8 cellular contexts compared by ENCODE assay signal in genomic region chr17:78839173-78839761, GRCh38. TPM values are rescaled to one million over a fixed set of nuclear protein-coding genes. Genes with fewer than 3 reads are reported as not detected.
DNase-seq lines count a peak whose midpoint lies in the region; ATAC-seq, FAIRE-seq and TF ChIP-seq lines count a peak whose summit lies in the region.

No MANE protein-coding gene starts in this region.

- H3K4me1 Mint-ChIP-seq in CD8-positive, alpha-beta memory T cell = peaks cover 44 to 63% (median 53%) of the 10 kb centered on the region in 3 donors

- CTCF ChIA-PET in CD8-positive, alpha-beta memory T cell (lab: Charles Lee) = interaction anchor here (1.2 kb wide), 1 partner anchor 20 kb away, joined by 6 read pairs; no protein-coding TSS in a partner anchor

- peaks cover 31% of the 10 kb centered on the region for H3K4me1 ChIP-seq in CD8-positive, alpha-beta memory T cell (ENCODE audit: insufficient read depth, low read length)
- H3K4me1 ChIP-seq in mucosa of descending colon (ENCODE audit: low read depth) = peaks cover 13% of the 10 kb centered on the region

- peak overlapping the region; percentile 89 to 99 (median 95) for H3K4me3 Mint-ChIP-seq in CD8-positive, alpha-beta memory T cell

- no peak for TF ChIP-seq CTCF in LNCaP clone FGC (IDR thresholded peaks at IDR 0.05; ENCODE audit: control insufficient read depth, extremely low read depth, insufficient read depth)
- TF ChIP-seq CTCF in bronchial epithelial cell (IDR thresholded peaks at IDR 0.05; ENCODE audit: insufficient read depth, low read length, severe bottlenecking) = no peak
- no peak for TF ChIP-seq CTCF in mucosa of descending colon (IDR thresholded peaks at IDR 0.05)
- TF ChIP-seq CTCF in GM13976 (IDR thresholded peaks at IDR 0.05; ENCODE audit: borderline replicate concordance, control extremely low read depth, extremely low read depth, insufficient read depth, missing control alignments) = no peak

- POLR2A ChIA-PET in CD8-positive, alpha-beta memory T cell (lab: Charles Lee) = no interaction called here

- H3K27me3 ChIP-seq in CD8-positive, alpha-beta memory T cell (ENCODE audit: insufficient read depth, low read length, poor library complexity, severe bottlenecking) = no peaks in the 10 kb centered on the region
- no peaks in the 10 kb centered on the region for H3K27me3 ChIP-seq in bronchial epithelial cell (ENCODE audit: control insufficient read depth, insufficient read depth, low read length)

- H3K27ac ChIP-seq in CD8-positive, alpha-beta memory T cell (ENCODE audit: low read depth, low read length) = peak overlapping the region; percentile 96

- H3K9me3 ChIP-seq in CD8-positive, alpha-beta memory T cell (ENCODE audit: low read length) = no peaks in the 10 kb centered on the region
- H3K9me3 ChIP-seq in mucosa of descending colon = no peaks in the 10 kb centered on the region

- no peak for FAIRE-seq in bronchial epithelial cell (lab: Jason Lieb, UNC)

- peaks cover 0 to 2% of the 10 kb centered on the region in 2 donors for H3K27me3 Mint-ChIP-seq in CD8-positive, alpha-beta memory T cell

- H3K4me3 ChIP-seq in CD8-positive, alpha-beta memory T cell (ENCODE audit: low read length) = peak overlapping the region; percentile 91
- peak overlapping the region; percentile 84 for H3K4me3 ChIP-seq in LNCaP clone FGC (ENCODE audit: low read depth, low read length)
- peak overlapping the region; percentile 87 for H3K4me3 ChIP-seq in bronchial epithelial cell (ENCODE audit: low read depth, low read length)
- peak overlapping the region; percentile 78 for H3K4me3 ChIP-seq in mucosa of descending colon

- intact Hi-C loops in mucosa of descending colon (cut with DNase I, micrococcal nuclease) = no loop called here

- in situ Hi-C loops in GM13976 (cut with MboI; ENCODE audit: low sequenced_read_pairs, unreplicated experiment) = no loop called here

- H3K36me3 Mint-ChIP-seq in CD8-positive, alpha-beta memory T cell = peaks cover 13 to 58% (median 19%) of the 10 kb centered on the region in 3 donors

- H3K9me3 Mint-ChIP-seq in CD8-positive, alpha-beta memory T cell = no peaks in the 10 kb centered on the region

- peak in 1 of 5 donors; percentile 61 for DNase-seq in CD8-positive, alpha-beta memory T cell
- DNase-seq in LNCaP clone FGC (ENCODE audit: low read depth) = no peak
- peak; percentile 86 for DNase-seq in bronchial epithelial cell (ENCODE audit: low read depth)
- no peak for DNase-seq in mucosa of descending colon
- no peak for DNase-seq in LoVo (ENCODE audit: low spot score)
- DNase-seq in stimulated activated naive CD4-positive, alpha-beta T cell treated with Interleukin-2 at 50 U/mL for 16 hours (lab: John Stamatoyannopoulos, UW) = no peak
- no peak for DNase-seq in NCI-H345 treated with DMSO at 0.1 percent for 48 hours (lab: John Stamatoyannopoulos, UW; ENCODE audit: unreplicated experiment)
- DNase-seq in GM13976 (ENCODE audit: low spot score) = no peak

- H3K27ac Mint-ChIP-seq in CD8-positive, alpha-beta memory T cell = peak overlapping the region; percentile 92 to 99 (median 98)

- no peak for ATAC-seq in mucosa of descending colon

- peaks cover 27% of the 10 kb centered on the region for H3K36me3 ChIP-seq in CD8-positive, alpha-beta memory T cell (ENCODE audit: insufficient read depth, low read length)
- H3K36me3 ChIP-seq in bronchial epithelial cell (ENCODE audit: control insufficient read depth, insufficient read depth, low read length) (peaks cover 22% of the 10 kb centered on the region), mucosa of descending colon (ENCODE audit: low read depth) (peaks cover 14% of the 10 kb centered on the region)

RNA-seq across cellular contexts. Expression of gene USP36, which starts 1.3 kb away (rescaled TPM):
- 100 to 1,000 TPM; 118 to 122 TPM for total RNA-seq in CD8-positive, alpha-beta memory T cell
- polyA plus RNA-seq in CD8-positive, alpha-beta memory T cell = 43.2 TPM
- total RNA-seq in bronchial epithelial cell (18.8 and 21.6 TPM in 2 replicates), mucosa of descending colon (10 to 100 TPM; 36.0 to 67.7 (median 41.4) TPM)

RNA-seq across cellular contexts. Expression of gene CYTH1, which starts 57.2 kb away (rescaled TPM):
- total RNA-seq in CD8-positive, alpha-beta memory T cell = 100 to 1,000 TPM; 115 to 129 TPM
- 279 TPM for polyA plus RNA-seq in CD8-positive, alpha-beta memory T cell
- total RNA-seq in bronchial epithelial cell = 35.5 and 44.8 TPM in 2 replicates
- total RNA-seq in mucosa of descending colon = 10 to 100 TPM; 60.3 to 99.4 (median 91.6) TPM
